In the genomic region with DNA sequence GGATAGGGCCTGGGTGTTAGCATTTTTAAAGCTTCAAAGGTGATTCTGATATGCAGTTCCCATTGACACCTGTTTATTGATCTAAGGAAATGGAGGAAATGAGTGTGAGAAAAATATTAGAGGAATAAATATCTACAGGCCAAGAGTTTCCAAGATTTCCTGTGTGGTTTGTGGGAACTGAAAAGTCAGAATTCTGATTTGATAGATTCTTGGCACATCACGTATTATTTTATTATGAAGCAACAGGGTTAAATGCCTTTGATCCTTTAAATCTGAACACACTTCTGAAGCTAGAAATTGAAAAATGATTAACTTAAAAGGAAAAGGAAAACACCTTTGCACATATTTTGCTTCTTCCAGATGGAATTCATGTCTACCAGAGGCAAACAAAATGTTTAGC, we compare ENCODE assay signal across 23 cellular contexts.
"Had no signal": no experiment of that assay in that cellular context is flagged by ENCODE, and none has a peak within 500 bp of the region (broad histone marks: within the 10 kb centered on the region; RNA-seq: fewer than 3 reads in every experiment).

No MANE protein-coding gene starts in this region.

- H3K9me3 ChIP-seq: esophagus muscularis mucosa, gastroesophageal sphincter, mucosa of descending colon, prostate gland, right atrium auricular region, sigmoid colon, stomach, thoracic aorta, transverse colon had no signal

- H3K36me3 ChIP-seq: cardiac muscle cell, esophagus muscularis mucosa, gastroesophageal sphincter, prostate gland, right atrium auricular region, sigmoid colon, stomach, thoracic aorta, transverse colon had no signal

- FAIRE-seq: colon had no signal

- ATAC-seq: gastroesophageal sphincter; left lobe of liver; mucosa of descending colon; naive thymus-derived CD8-positive, alpha-beta T cell had no signal

- H3K27ac ChIP-seq: cardiac muscle cell, esophagus muscularis mucosa, gastroesophageal sphincter, prostate gland, right atrium auricular region, sigmoid colon, skin epidermis, stomach, thoracic aorta, transverse colon had no signal

- H3K4me1 ChIP-seq: prostate gland, right atrium auricular region, sigmoid colon had no signal

- H3K27me3 ChIP-seq: cardiac muscle cell, esophagus muscularis mucosa, gastroesophageal sphincter, right atrium auricular region, sigmoid colon, stomach, transverse colon had no signal

- H3K4me3 ChIP-seq: cardiac muscle cell, esophagus muscularis mucosa, gastroesophageal sphincter, mucosa of descending colon, prostate gland, right atrium auricular region, sigmoid colon, skin epidermis, stomach, thoracic aorta, transverse colon had no signal

- DNase-seq: cerebellar nuclear complex; effector CD4-positive, alpha-beta T cell; endodermal cell; foreskin fibroblast; kidney glomerular epithelial cell; mammary epithelial cell; mucosa of descending colon; naive thymus-derived CD8-positive, alpha-beta T cell; sigmoid colon; stimulated activated CD4-positive, alpha-beta T cell treated with anti-CD3 and anti-CD28 coated beads, Interleukin-12 subunit alpha, Interleukin-12 subunit beta, amount 100 ng/mL, for 4 hours; stimulated activated naive CD4-positive, alpha-beta T cell; stomach; substantia nigra; transverse colon had no signal
